In the genomic region with DNA sequence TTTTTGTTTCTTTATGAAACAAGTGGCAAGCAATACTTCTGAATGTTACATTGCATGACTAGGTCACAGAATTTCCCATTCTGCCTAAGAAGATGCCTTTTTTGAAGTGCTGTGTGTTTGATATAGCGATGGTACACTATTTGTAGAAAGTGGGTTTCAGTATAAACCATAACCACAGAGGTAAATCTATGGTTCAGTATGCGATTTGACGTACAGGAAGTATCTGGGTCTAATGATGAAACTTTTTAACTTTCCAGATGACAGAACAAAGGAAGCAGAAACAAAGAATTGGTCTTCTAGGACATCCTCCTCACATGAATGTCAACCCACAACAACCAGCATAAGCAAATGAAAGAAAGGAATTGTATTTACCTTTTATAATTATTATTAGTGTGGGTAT, we compare ENCODE assay signal across 10 cellular contexts.
DNase-seq lines count a peak whose midpoint lies in the region; ATAC-seq and TF ChIP-seq lines count a peak whose summit lies in the region.
"Had no signal": no experiment of that assay in that cellular context is flagged by ENCODE, and none has a peak within 500 bp of the region (broad histone marks: within the 10 kb centered on the region; RNA-seq: fewer than 3 reads in every experiment).

No MANE protein-coding gene starts in this region.

- peak overlapping the region; percentile 57 to 93 (median 76) for H3K27ac Mint-ChIP-seq in naive thymus-derived CD4-positive, alpha-beta T cell

- peaks cover 0 to 8% (median 0%) of the 10 kb centered on the region in 11 donors for H3K9me3 Mint-ChIP-seq in naive thymus-derived CD4-positive, alpha-beta T cell

- H3K4me3 Mint-ChIP-seq in naive thymus-derived CD4-positive, alpha-beta T cell = peak overlapping the region in 9 of 10 donors; percentile 2 to 68 (median 46)

- POLR2A ChIA-PET in naive thymus-derived CD4-positive, alpha-beta T cell (lab: Charles Lee) = interaction anchor here (0.5 kb wide), 1 partner anchor 103 kb away, joined by 4 read pairs; no protein-coding TSS in a partner anchor

- H3K4me1 Mint-ChIP-seq in naive thymus-derived CD4-positive, alpha-beta T cell = peaks cover 39 to 99% (median 93%) of the 10 kb centered on the region in 7 donors

- H3K4me3 ChIP-seq in naive thymus-derived CD4-positive, alpha-beta T cell (ENCODE audit: low read length) = no peak overlapping the region
- no peak overlapping the region for H3K4me3 ChIP-seq in testis
- no peak overlapping the region for H3K4me3 ChIP-seq in spleen
- H3K4me3 ChIP-seq: SK-N-MC had no signal

- TF ChIP-seq POLR2A in testis (IDR thresholded peaks at IDR 0.05) (no peak), spleen (IDR thresholded peaks at IDR 0.05) (no peak)

- TF ChIP-seq CTCF in testis (IDR thresholded peaks at IDR 0.05) = no peak
- TF ChIP-seq CTCF in spleen (IDR thresholded peaks at IDR 0.05 in 8 of 11, conservative IDR thresholded peaks at IDR 0.05 in 3 of 11) = no peak

- H3K27ac ChIP-seq in naive thymus-derived CD4-positive, alpha-beta T cell (ENCODE audit: low read depth, low read length) = peak overlapping the region; percentile 81
- H3K27ac ChIP-seq in testis (no peak overlapping the region), spleen (peak overlapping the region in 3 of 8 donors; percentile 10 to 41 (median 20))
- H3K27ac ChIP-seq: SK-N-MC had no signal

- H3K9me3 ChIP-seq in naive thymus-derived CD4-positive, alpha-beta T cell (ENCODE audit: control insufficient read depth in 2 of 3, low read length in 3 of 3) = no peaks in the 10 kb centered on the region
- H3K9me3 ChIP-seq in testis = no peaks in the 10 kb centered on the region
- H3K9me3 ChIP-seq in spleen = no peaks in the 10 kb centered on the region

- no peaks in the 10 kb centered on the region for H3K27me3 ChIP-seq in naive thymus-derived CD4-positive, alpha-beta T cell (ENCODE audit: control insufficient read depth in 2 of 2, insufficient read depth in 2 of 2, low read length in 2 of 2)
- H3K27me3 ChIP-seq in testis = no peaks in the 10 kb centered on the region
- no peaks in the 10 kb centered on the region for H3K27me3 ChIP-seq in spleen (replicated peaks in 1 of 7)

- intact Hi-C loops in naive thymus-derived CD4-positive, alpha-beta T cell (cut with micrococcal nuclease) = loop anchor here (1.0 to 10.0 kb wide), 4 partner anchors 11 to 351 kb away; partner anchors contain the start of gene ITPR1 (in 1 of the 2)
- intact Hi-C loops in testis (cut with DNase I; ENCODE audit: low total_unique reads) (no loop called here), spleen (cut with DNase I; ENCODE audit: low total_unique reads) (no loop called here)

- CTCF ChIA-PET in naive thymus-derived CD4-positive, alpha-beta T cell (lab: Charles Lee) = interaction anchor here (1.0 kb wide), 1 partner anchor 11 kb away, joined by 3 read pairs; no protein-coding TSS in a partner anchor

- WGBS in testis, 2 donors = 84 to 87% methylated on average over 3 of the region's 3 CpGs
- 21 to 46% (median 27%) methylated on average over 3 of the region's 3 CpGs for WGBS in spleen, 5 donors

- peak in 7 of 9 donors; percentile 43 to 76 (median 60) for DNase-seq in naive thymus-derived CD4-positive, alpha-beta T cell
- DNase-seq in testis = no peak
- no peak for DNase-seq in G401 (ENCODE audit: low spot score)
- no peak for DNase-seq in spleen
- no peak for DNase-seq in NCI-H524 (lab: John Stamatoyannopoulos, UW)
- DNase-seq: activated effector memory CD4-positive, alpha-beta T cell treated with anti-CD3 and anti-CD28 coated beads, Interleukin-2, amount 50 U/mL, for 16 hours had no signal

- no peaks in the 10 kb centered on the region for H3K36me3 ChIP-seq in naive thymus-derived CD4-positive, alpha-beta T cell (ENCODE audit: control insufficient read depth in 2 of 3, insufficient read depth in 3 of 3, low read length in 3 of 3)
- H3K36me3 ChIP-seq in testis (ENCODE audit: low read depth, missing control alignments) (no peaks in the 10 kb centered on the region), spleen (peaks cover 0 to 11% (median 0%) of the 10 kb centered on the region in 6 donors)

- peaks cover 0 to 32% (median 11%) of the 10 kb centered on the region in 5 donors for H3K36me3 Mint-ChIP-seq in naive thymus-derived CD4-positive, alpha-beta T cell

- peak; percentile 70 for ATAC-seq in GM18867 (IDR thresholded peaks at IDR 0.05; ENCODE audit: unreplicated experiment)
- ATAC-seq in GM21619 (IDR thresholded peaks at IDR 0.05; ENCODE audit: unreplicated experiment) = peak; percentile 82
- ATAC-seq in HG03439 (IDR thresholded peaks at IDR 0.05; ENCODE audit: unreplicated experiment) = peak; percentile 64
- ATAC-seq in naive thymus-derived CD4-positive, alpha-beta T cell = peak; percentile 87

- H3K4me1 ChIP-seq in naive thymus-derived CD4-positive, alpha-beta T cell (ENCODE audit: control insufficient read depth in 2 of 2, insufficient read depth in 2 of 2, low read length in 2 of 2) = peaks cover 38 to 87% of the 10 kb centered on the region in 2 donors
- H3K4me1 ChIP-seq in testis (peaks cover 10% of the 10 kb centered on the region), spleen (peaks cover 0 to 55% (median 26%) of the 10 kb centered on the region in 6 donors)

- no peaks in the 10 kb centered on the region for H3K27me3 Mint-ChIP-seq in naive thymus-derived CD4-positive, alpha-beta T cell

- in situ Hi-C loops in G401 (cut with HindIII; ENCODE audit: low sequenced_read_pairs) = no loop called here

Comparison
In these comparisons a context has a peak if more than half of its experiments do, and no peak if none do; other contexts are left out.
1. DNase-seq: peak in naive thymus-derived CD4-positive, alpha-beta T cell (7 of 9); none in testis (single experiment), G401 (single experiment), spleen (single experiment) and NCI-H524 (0 of 2).
2. intact Hi-C loops: an anchor here in naive thymus-derived CD4-positive, alpha-beta T cell (1.0 to 10.0 kb wide); none called in testis and spleen.
3. Peak in every context shown above with its lines, with median percentiles within 50 percentile points of each other: ATAC-seq.